11 cellular contexts compared by ENCODE assay signal in genomic region chr12:14950421-14950820, GRCh38. TPM values are rescaled to one million over a fixed set of nuclear protein-coding genes. Genes with fewer than 3 reads are reported as not detected.
DNase-seq lines count a peak whose midpoint lies in the region; ATAC-seq and TF ChIP-seq lines count a peak whose summit lies in the region.
"Had no signal": no experiment of that assay in that cellular context is flagged by ENCODE, and none has a peak within 500 bp of the region (broad histone marks: within the 10 kb centered on the region; RNA-seq: fewer than 3 reads in every experiment).

No MANE protein-coding gene starts in this region.

- peak overlapping the region; percentile 35 for H2BK5ac ChIP-seq in IMR-90 (ENCODE audit: low read depth, low read length, poor library complexity, severe bottlenecking)

- H4K91ac ChIP-seq in IMR-90 (ENCODE audit: insufficient read depth, low read depth, low read length): peak overlapping the region; percentile 56

- peak overlapping the region; percentile 66; the same call in 1 of the 3 replicates for H2BK15ac ChIP-seq in IMR-90 (ENCODE audit: low read depth, low read length)

- peak overlapping the region; percentile 77; the same call in 1 of the 2 replicates for H2AK5ac ChIP-seq in IMR-90 (ENCODE audit: low read depth, low read length)

- peaks cover 11% of the 10 kb centered on the region for H3K9me1 ChIP-seq in IMR-90 (ENCODE audit: insufficient read depth, low read length)

- H4K5ac ChIP-seq in IMR-90 (ENCODE audit: low read depth, low read length): peak overlapping the region; percentile 70; the same call in 1 of the 2 replicates

- H3K4ac ChIP-seq in IMR-90 (ENCODE audit: low read depth, low read length): peak overlapping the region; percentile 73

- H3K27me3 ChIP-seq in IMR-90 (ENCODE audit: control insufficient read depth, insufficient read depth, low read length) (no peaks in the 10 kb centered on the region), osteoblast (ENCODE audit: insufficient read depth, low read length) (no peaks in the 10 kb centered on the region)

- peaks cover 93% of the 10 kb centered on the region for H3K4me1 Mint-ChIP-seq in activated naive CD8-positive, alpha-beta T cell treated with anti-CD3 and anti-CD28 coated beads, Interleukin-2, amount 50 U/mL, for 24 hours

- H3K56ac ChIP-seq in IMR-90 (ENCODE audit: extremely low read depth, insufficient read depth, low read length): no peak overlapping the region

- peak overlapping the region; percentile 98 for H2BK120ac ChIP-seq in IMR-90 (ENCODE audit: low read depth, low read length)

- no peaks in the 10 kb centered on the region for H3K9me3 Mint-ChIP-seq in activated naive CD8-positive, alpha-beta T cell treated with anti-CD3 and anti-CD28 coated beads, Interleukin-2, amount 50 U/mL, for 24 hours

- intact Hi-C loops in IMR-90 (cut with micrococcal nuclease): no loop called here

- peak overlapping the region; percentile 81 for H3K4me3 Mint-ChIP-seq in activated naive CD8-positive, alpha-beta T cell treated with anti-CD3 and anti-CD28 coated beads, Interleukin-2, amount 50 U/mL, for 24 hours

- WGBS in IMR-90 (ENCODE audit: extremely low coverage in 2 of 2, insufficient read length in 1 of 2), 2 experiments: no CpG with 5 or more reads among the region's 4 CpGs

- dilution Hi-C loops in IMR-90 (cut with HindIII; ENCODE audit: low sequenced_read_pairs, unreplicated experiment): no loop called here

- peak overlapping the region in 1 of 2 experiments; percentile 31; a peak in 2 of 4 replicates for H4K8ac ChIP-seq in IMR-90 (ENCODE audit: low read depth in 2 of 2, low read length in 2 of 2)

- peaks cover 59% of the 10 kb centered on the region for H3K36me3 Mint-ChIP-seq in activated naive CD8-positive, alpha-beta T cell treated with anti-CD3 and anti-CD28 coated beads, Interleukin-2, amount 50 U/mL, for 24 hours (ENCODE audit: low read depth)

- TF ChIP-seq RAD21 in IMR-90 (IDR thresholded peaks at IDR 0.05; ENCODE audit: low read length): no peak

- DNase-seq in GM12864 (ENCODE audit: low read depth) (no peak), IMR-90 (no peak), osteoblast (ENCODE audit: insufficient read length, low spot score, missing footprints) (no peak), D341Med (ENCODE audit: low spot score) (no peak), RWPE1 (ENCODE audit: low spot score) (no peak), NCI-H1105 (lab: John Stamatoyannopoulos, UW) (no peak)
- no peak for DNase-seq in activated naive CD8-positive, alpha-beta T cell treated with anti-CD3 and anti-CD28 coated beads, Interleukin-2, amount 50 U/mL, for 24 hours

- H3K79me1 ChIP-seq in IMR-90 (ENCODE audit: low read depth in 1 of 2, low read length in 2 of 2): peaks cover 0 to 3% of the 10 kb centered on the region in 2 experiments; a peak in 1 of 4 replicates

- ATAC-seq in IMR-90 (ENCODE audit: low read depth) (no peak), GM19328 (IDR thresholded peaks at IDR 0.05; ENCODE audit: unreplicated experiment) (no peak)
- ATAC-seq in activated naive CD8-positive, alpha-beta T cell treated with anti-CD3 and anti-CD28 coated beads, Interleukin-2, amount 50 U/mL, for 24 hours: peak; percentile 53
- ATAC-seq: Panc1 had no signal

- H2AFZ ChIP-seq in IMR-90 (replicated peaks; ENCODE audit: low read length, poor library complexity) (no peak overlapping the region), osteoblast (ENCODE audit: low read length) (peak overlapping the region; percentile 39)

- H4K20me1 ChIP-seq in IMR-90 (ENCODE audit: insufficient read depth, low read length): no peaks in the 10 kb centered on the region
- H4K20me1 ChIP-seq in osteoblast (ENCODE audit: insufficient read depth, low read length): no peaks in the 10 kb centered on the region

- CTCF ChIA-PET in IMR-90 (lab: Yijun Ruan, JAX) (no interaction called here), RWPE1 (lab: Yijun Ruan, JAX) (no interaction called here)

- peak overlapping the region; percentile 53 for H3K14ac ChIP-seq in IMR-90 (replicated peaks; ENCODE audit: low read depth, low read length)

- TF ChIP-seq CTCF in GM12864 (IDR thresholded peaks at IDR 0.05; ENCODE audit: low read depth, low read length, missing control alignments) (no peak), IMR-90 (conservative IDR thresholded peaks at IDR 0.05; ENCODE audit: low read depth, low read length) (no peak), osteoblast (IDR thresholded peaks at IDR 0.05; ENCODE audit: extremely low read depth, low read depth, low read length) (no peak), RWPE1 (conservative IDR thresholded peaks at IDR 0.05; ENCODE audit: low read depth) (no peak)

- peak overlapping the region; percentile 82 for H2BK20ac ChIP-seq in IMR-90 (ENCODE audit: low read depth, low read length)

- POLR2A ChIA-PET in IMR-90 (lab: Charles Lee; ENCODE audit: unreplicated experiment): no interaction called here
- POLR2A ChIA-PET in RWPE1 (lab: Yijun Ruan, JAX; ENCODE audit: low non-redundant PET): no interaction called here

- H3K4me2 ChIP-seq in IMR-90 (ENCODE audit: low read depth, low read length) (no peak overlapping the region), osteoblast (ENCODE audit: insufficient read depth, low read length) (no peak overlapping the region)

- H3K4me3 ChIP-seq in GM12864 (ENCODE audit: low read depth, low read length) (peak overlapping the region; percentile 10), IMR-90 (ENCODE audit: insufficient read depth, low read depth, low read length) (no peak overlapping the region), osteoblast (ENCODE audit: insufficient read depth, low read length) (no peak overlapping the region)

- peak overlapping the region; percentile 74 for H3K23ac ChIP-seq in IMR-90 (ENCODE audit: low read depth, low read length)

- no peaks in the 10 kb centered on the region for H3K27me3 Mint-ChIP-seq in activated naive CD8-positive, alpha-beta T cell treated with anti-CD3 and anti-CD28 coated beads, Interleukin-2, amount 50 U/mL, for 24 hours

- peak overlapping the region; percentile 94 for H3K27ac Mint-ChIP-seq in activated naive CD8-positive, alpha-beta T cell treated with anti-CD3 and anti-CD28 coated beads, Interleukin-2, amount 50 U/mL, for 24 hours

- no peak overlapping the region for H2AK9ac ChIP-seq in IMR-90 (replicated peaks; ENCODE audit: low read depth, low read length, poor library complexity)

- BruUV-seq in IMR-90 (replicated peaks; lab: Mats Ljungman, UMichigan): no TSS peak

- peak overlapping the region; percentile 46; the same call in 1 of the 2 replicates for H3K18ac ChIP-seq in IMR-90 (ENCODE audit: low read depth, low read length)

- H3K4me1 ChIP-seq in IMR-90 (ENCODE audit: control insufficient read depth, insufficient read depth, low read length): peaks cover 25% of the 10 kb centered on the region
- peaks cover 29% of the 10 kb centered on the region for H3K4me1 ChIP-seq in osteoblast (ENCODE audit: insufficient read depth, low read length)

- no peak for TF ChIP-seq POLR2A in IMR-90 (IDR thresholded peaks at IDR 0.05; ENCODE audit: low read depth, low read length)

- H3K36me3 ChIP-seq in IMR-90 (ENCODE audit: control insufficient read depth, insufficient read depth, low read length) (no peaks in the 10 kb centered on the region), osteoblast (ENCODE audit: insufficient read depth, low read length) (no peaks in the 10 kb centered on the region)

- H3K9me3 ChIP-seq in IMR-90 (ENCODE audit: control insufficient read depth, insufficient read depth, low read length) (no peaks in the 10 kb centered on the region), osteoblast (ENCODE audit: low read depth, low read length) (no peaks in the 10 kb centered on the region)

- no peaks in the 10 kb centered on the region for H3K79me2 ChIP-seq in osteoblast (ENCODE audit: insufficient read depth, low read length)

- H3K27ac ChIP-seq in IMR-90 (ENCODE audit: insufficient read depth, low read length) (0 out of 2 replicates have a peak overlapping the region, but pooled peaks have one; percentile 11), osteoblast (ENCODE audit: low read depth, low read length) (no peak overlapping the region), RWPE1 (no peak overlapping the region)

- in situ Hi-C loops in IMR-90 (cut with MboI; ENCODE audit: low sequenced_read_pairs): no loop called here

- no peak overlapping the region for H3K9ac ChIP-seq in IMR-90 (ENCODE audit: low read depth, low read length)

TF ChIP-seq in IMR-90, 13 proteins besides CTCF, POLR2A, EP300 and RAD21:
- TF ChIP-seq MAZ (IDR thresholded peaks at IDR 0.05; ENCODE audit: borderline replicate concordance, low read depth, low read length): no peak
- TF ChIP-seq CEBPB (IDR thresholded peaks at IDR 0.05; ENCODE audit: low read depth, low read length): no peak
- no peak for TF ChIP-seq SMC3 (IDR thresholded peaks at IDR 0.05; ENCODE audit: low read depth, low read length)

RNA-seq across cellular contexts. Expression of gene ARHGDIB, which starts 11.0 kb away (rescaled TPM):
- total RNA-seq in IMR-90 (2012; rRNA removed): 24.9 and 28.1 TPM in 2 replicates
- polyA plus RNA-seq in IMR-90 (2012; rRNA removed): 30.7 and 31.8 TPM in 2 replicates
- 14.3 and 33.3 TPM in 2 replicates for polyA plus RNA-seq in IMR-90 (2012; cell fraction: cytosol; rRNA removed)
- polyA plus RNA-seq in IMR-90 (2012; cell fraction: nucleus; rRNA removed; ENCODE audit: low replicate concordance): 4.4 and 8.4 TPM in 2 replicates
- 1.5 and 7.2 TPM in 2 replicates for total RNA-seq in osteoblast

RNA-seq across cellular contexts. Expression of gene ERP27, which starts 12.1 kb away (rescaled TPM):
- total RNA-seq in IMR-90 (2012; rRNA removed) (not detected in 2 replicates), osteoblast (not detected in 2 replicates)
- polyA plus RNA-seq in IMR-90 (2012; rRNA removed): not detected in 2 replicates
- polyA plus RNA-seq in IMR-90 (2012; cell fraction: cytosol; rRNA removed): not detected in 2 replicates
- polyA plus RNA-seq in IMR-90 (2012; cell fraction: nucleus; rRNA removed; ENCODE audit: low replicate concordance): not detected in 2 replicates

RNA-seq across cellular contexts. Expression of gene PDE6H, which starts 22.4 kb away (rescaled TPM):
- not detected in 2 replicates for total RNA-seq in IMR-90 (2012; rRNA removed)
- not detected in 2 replicates for polyA plus RNA-seq in IMR-90 (2012; rRNA removed)
- polyA plus RNA-seq in IMR-90 (2012; cell fraction: cytosol; rRNA removed): not detected in 2 replicates
- not detected in 2 replicates for polyA plus RNA-seq in IMR-90 (2012; cell fraction: nucleus; rRNA removed; ENCODE audit: low replicate concordance)
- total RNA-seq in osteoblast: not detected in 2 replicates
- total RNA-seq: epithelial cell of proximal tubule, mesenteric fat pad had no signal
